8 cellular contexts compared by ENCODE assay signal in genomic region chr18:43596106-43596712, GRCh38.
DNase-seq lines count a peak whose midpoint lies in the region; ATAC-seq and TF ChIP-seq lines count a peak whose summit lies in the region.

No MANE protein-coding gene starts in this region.

- H3K9me3 Mint-ChIP-seq in endothelial cell (ENCODE audit: unreplicated experiment) (no peaks in the 10 kb centered on the region), progenitor cell of endocrine pancreas (ENCODE audit: low read depth) (no peaks in the 10 kb centered on the region)

- H3K4me3 ChIP-seq in BJ (ENCODE audit: low read depth, low read length), result no peak overlapping the region

- no peak overlapping the region for H3K27ac Mint-ChIP-seq in endothelial cell (ENCODE audit: unreplicated experiment)
- H3K27ac Mint-ChIP-seq in progenitor cell of endocrine pancreas, result no peak overlapping the region

- CTCF ChIA-PET in BJ (lab: Yijun Ruan, JAX), result interaction anchor here (1.1 to 15.1 kb wide), 3 partner anchors 8 to 24 kb away, joined by 6 to 226 read pairs (median 12); no protein-coding TSS in a partner anchor

- peak; percentile 61 for TF ChIP-seq CTCF in BJ (IDR thresholded peaks at IDR 0.05; ENCODE audit: insufficient read depth, low read depth, low read length)
- peak; percentile 40 for TF ChIP-seq CTCF in endothelial cell (IDR thresholded peaks at IDR 0.05; ENCODE audit: unreplicated experiment)
- peak; percentile 67 for TF ChIP-seq CTCF in progenitor cell of endocrine pancreas (IDR thresholded peaks at IDR 0.05; ENCODE audit: unreplicated experiment)

- H3K27me3 Mint-ChIP-seq in endothelial cell (ENCODE audit: unreplicated experiment), result no peaks in the 10 kb centered on the region
- no peaks in the 10 kb centered on the region for H3K27me3 Mint-ChIP-seq in progenitor cell of endocrine pancreas

- H3K36me3 ChIP-seq in BJ (ENCODE audit: control insufficient read depth, insufficient read depth, low read length), result no peaks in the 10 kb centered on the region

- ATAC-seq in GM19351 (IDR thresholded peaks at IDR 0.05; ENCODE audit: unreplicated experiment) (peak; percentile 93), HG03442 (IDR thresholded peaks at IDR 0.05; ENCODE audit: unreplicated experiment) (peak; percentile 93)

- DNase-seq in BJ (ENCODE audit: low read depth), result no peak
- peak; percentile 76 for DNase-seq in NCI-H774 (lab: John Stamatoyannopoulos, UW)
- DNase-seq in endothelial cell (ENCODE audit: low spot score), result no peak
- no peak for DNase-seq in progenitor cell of endocrine pancreas (ENCODE audit: low spot score, unreplicated experiment)
- no peak for DNase-seq in activated CD4-positive, CD25-positive, alpha-beta regulatory T cell (lab: John Stamatoyannopoulos, UW)
- no peak for DNase-seq in activated effector memory CD4-positive, alpha-beta T cell treated with anti-CD3 and anti-CD28 coated beads, Interleukin-2, amount 50 U/mL, for 16 hours

- no peaks in the 10 kb centered on the region for H3K27me3 ChIP-seq in BJ (ENCODE audit: control insufficient read depth, insufficient read depth, low read length)

- POLR2A ChIA-PET in BJ (lab: Charles Lee), result no interaction called here

- H3K4me1 Mint-ChIP-seq in endothelial cell (ENCODE audit: unreplicated experiment) (no peaks in the 10 kb centered on the region), progenitor cell of endocrine pancreas (ENCODE audit: low read depth) (no peaks in the 10 kb centered on the region)

- H3K36me3 Mint-ChIP-seq in endothelial cell (ENCODE audit: low read depth, unreplicated experiment) (no peaks in the 10 kb centered on the region), progenitor cell of endocrine pancreas (ENCODE audit: insufficient read depth) (no peaks in the 10 kb centered on the region)

- H3K4me3 Mint-ChIP-seq in endothelial cell (ENCODE audit: unreplicated experiment) (no peak overlapping the region), progenitor cell of endocrine pancreas (ENCODE audit: low read depth) (no peak overlapping the region)
